Comparison of ENCODE assay signal across 1 cellular context in the genomic region with DNA sequence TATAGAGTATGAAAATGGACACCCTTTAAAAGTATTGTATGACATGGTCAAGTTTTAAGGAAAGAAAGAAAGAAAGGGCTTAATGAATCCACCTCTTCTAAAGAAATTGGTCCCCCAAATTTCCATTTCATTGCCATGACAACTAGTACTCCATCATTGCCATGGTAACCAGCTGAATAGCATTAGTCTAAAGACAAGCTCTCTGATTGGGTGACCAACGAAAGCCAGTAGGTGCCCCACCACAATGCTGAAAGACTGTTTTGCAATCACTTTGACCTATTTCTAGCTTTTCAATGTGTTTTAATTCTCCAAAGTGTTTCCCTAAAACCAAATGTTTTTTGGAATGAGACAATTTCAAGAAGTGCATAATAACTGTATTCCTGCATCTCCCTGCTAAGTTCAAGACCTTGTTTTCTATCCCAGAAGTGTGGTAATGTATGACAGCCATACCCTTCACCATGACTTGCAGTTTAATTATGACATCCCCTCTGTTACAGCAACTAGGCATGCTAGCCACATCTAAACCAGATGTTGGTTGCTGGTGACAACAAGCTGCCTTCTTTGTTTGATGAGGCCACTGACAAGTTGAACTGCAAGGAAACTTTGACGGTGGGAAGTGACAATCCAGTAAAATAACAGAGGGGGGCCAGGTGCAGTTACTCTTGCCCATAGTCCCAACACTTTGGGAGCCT.
TF ChIP-seq lines count a peak whose summit lies in the region.

No MANE protein-coding gene starts in this region.

TF ChIP-seq in HepG2, 621 proteins besides CTCF, POLR2A, EP300 and RAD21 (continued from another document):
- TF ChIP-seq, protein P1, sequence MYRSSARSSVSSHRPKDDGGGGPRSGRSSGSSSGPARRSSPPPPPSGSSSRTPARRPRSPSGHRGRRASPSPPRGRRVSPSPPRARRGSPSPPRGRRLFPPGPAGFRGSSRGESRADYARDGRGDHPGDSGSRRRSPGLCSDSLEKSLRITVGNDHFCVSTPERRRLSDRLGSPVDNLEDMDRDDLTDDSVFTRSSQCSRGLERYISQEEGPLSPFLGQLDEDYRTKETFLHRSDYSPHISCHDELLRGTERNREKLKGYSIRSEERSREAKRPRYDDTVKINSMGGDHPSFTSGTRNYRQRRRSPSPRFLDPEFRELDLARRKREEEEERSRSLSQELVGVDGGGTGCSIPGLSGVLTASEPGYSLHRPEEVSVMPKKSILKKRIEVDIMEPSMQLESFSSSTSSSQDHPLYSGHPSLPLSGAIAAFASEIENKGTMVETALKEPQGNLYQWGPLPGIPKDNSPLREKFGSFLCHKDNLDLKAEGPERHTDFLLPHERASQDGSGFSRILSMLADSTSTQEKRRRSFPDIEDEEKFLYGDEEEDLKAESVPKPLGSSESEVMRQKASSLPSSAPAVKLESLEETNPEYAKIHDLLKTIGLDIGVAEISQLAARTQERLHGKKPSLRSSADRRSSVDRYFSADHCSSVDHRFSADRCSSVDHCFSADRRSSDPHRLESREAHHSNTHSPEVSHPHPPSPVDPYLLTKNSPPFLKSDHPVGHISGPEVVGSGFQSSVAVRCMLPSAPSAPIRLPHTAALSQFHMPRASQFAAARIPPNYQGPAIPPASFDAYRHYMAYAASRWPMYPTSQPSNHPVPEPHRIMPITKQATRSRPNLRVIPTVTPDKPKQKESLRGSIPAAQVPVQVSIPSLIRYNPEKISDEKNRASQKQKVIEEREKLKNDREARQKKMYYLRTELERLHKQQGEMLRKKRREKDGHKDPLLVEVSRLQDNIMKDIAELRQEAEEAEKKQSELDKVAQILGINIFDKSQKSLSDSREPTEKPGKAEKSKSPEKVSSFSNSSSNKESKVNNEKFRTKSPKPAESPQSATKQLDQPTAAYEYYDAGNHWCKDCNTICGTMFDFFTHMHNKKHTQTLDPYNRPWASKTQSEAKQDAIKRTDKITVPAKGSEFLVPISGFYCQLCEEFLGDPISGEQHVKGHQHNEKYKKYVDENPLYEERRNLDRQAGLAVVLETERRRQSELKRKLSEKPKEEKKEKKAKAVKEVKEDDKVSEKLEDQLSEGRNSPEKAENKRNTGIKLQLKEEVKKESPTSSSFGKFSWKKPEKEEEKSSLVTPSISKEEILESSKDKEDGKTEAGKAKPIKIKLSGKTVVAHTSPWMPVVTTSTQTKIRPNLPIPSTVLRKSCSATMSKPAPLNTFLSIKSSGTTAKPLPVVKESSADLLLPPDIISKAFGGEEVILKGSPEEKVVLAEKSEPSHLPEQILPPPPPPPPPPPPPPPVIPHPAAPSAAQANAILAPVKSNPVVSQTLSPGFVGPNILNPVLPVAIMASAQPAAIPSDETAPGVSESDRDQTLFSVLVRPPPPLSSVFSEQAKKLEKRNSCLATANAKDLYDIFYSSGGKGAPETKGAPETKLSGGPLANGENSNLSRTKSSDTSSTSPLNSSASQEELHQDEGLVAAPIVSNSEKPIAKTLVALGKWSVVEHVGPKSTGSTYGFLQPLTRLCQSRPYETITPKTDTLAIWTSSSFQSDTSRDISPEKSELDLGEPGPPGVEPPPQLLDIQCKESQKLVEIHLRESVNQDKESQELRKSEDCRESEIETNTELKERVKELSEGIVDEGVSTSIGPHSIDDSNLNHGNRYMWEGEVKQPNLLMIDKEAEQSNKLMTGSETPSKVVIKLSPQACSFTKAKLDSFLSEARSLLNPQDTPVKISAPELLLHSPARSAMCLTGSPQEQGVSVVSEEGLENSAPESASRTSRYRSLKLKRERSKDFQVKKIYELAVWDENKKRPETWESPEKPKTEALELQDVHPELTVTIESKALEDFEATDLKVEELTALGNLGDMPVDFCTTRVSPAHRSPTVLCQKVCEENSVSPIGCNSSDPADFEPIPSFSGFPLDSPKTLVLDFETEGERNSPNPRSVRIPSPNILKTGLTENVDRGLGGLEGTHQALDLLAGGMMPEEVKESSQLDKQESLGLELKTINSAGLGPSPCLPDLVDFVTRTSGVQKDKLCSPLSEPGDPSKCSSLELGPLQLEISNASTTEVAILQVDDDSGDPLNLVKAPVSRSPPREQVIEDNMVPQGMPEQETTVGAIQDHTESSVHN (CRISPR knock-in tag; IDR thresholded peaks at IDR 0.05): no peak
- TF ChIP-seq CAMTA2 (CRISPR knock-in tag; IDR thresholded peaks at IDR 0.05; ENCODE audit: borderline replicate concordance) (no peak), FOSL2 (CRISPR knock-in tag; IDR thresholded peaks at IDR 0.05) (no peak), GATAD2A (CRISPR knock-in tag; IDR thresholded peaks at IDR 0.05) (no peak), ATF7 (IDR thresholded peaks at IDR 0.05) (no peak), ATF7 (CRISPR knock-in tag; IDR thresholded peaks at IDR 0.05) (no peak), ZNF296 (CRISPR knock-in tag; conservative IDR thresholded peaks at IDR 0.05) (no peak), FOXJ3 (CRISPR knock-in tag; IDR thresholded peaks at IDR 0.05; ENCODE audit: borderline replicate concordance) (no peak), KLF9 (CRISPR knock-in tag; IDR thresholded peaks at IDR 0.05; ENCODE audit: low read depth) (no peak), MTA3 (CRISPR knock-in tag; IDR thresholded peaks at IDR 0.05) (no peak), U2AF2 (IDR thresholded peaks at IDR 0.05; ENCODE audit: low read depth, low read length) (no peak), RFX1 (IDR thresholded peaks at IDR 0.05) (peak; percentile 39; the same call in 1 of the 2 replicates), NBN (conservative IDR thresholded peaks at IDR 0.05) (no peak), LCORL (IDR thresholded peaks at IDR 0.05) (no peak), LCORL (CRISPR knock-in tag; IDR thresholded peaks at IDR 0.05) (no peak), JUN (CRISPR knock-in tag; IDR thresholded peaks at IDR 0.05) (no peak), KMT2B (CRISPR knock-in tag; IDR thresholded peaks at IDR 0.05) (no peak)
- TF ChIP-seq, protein P2, sequence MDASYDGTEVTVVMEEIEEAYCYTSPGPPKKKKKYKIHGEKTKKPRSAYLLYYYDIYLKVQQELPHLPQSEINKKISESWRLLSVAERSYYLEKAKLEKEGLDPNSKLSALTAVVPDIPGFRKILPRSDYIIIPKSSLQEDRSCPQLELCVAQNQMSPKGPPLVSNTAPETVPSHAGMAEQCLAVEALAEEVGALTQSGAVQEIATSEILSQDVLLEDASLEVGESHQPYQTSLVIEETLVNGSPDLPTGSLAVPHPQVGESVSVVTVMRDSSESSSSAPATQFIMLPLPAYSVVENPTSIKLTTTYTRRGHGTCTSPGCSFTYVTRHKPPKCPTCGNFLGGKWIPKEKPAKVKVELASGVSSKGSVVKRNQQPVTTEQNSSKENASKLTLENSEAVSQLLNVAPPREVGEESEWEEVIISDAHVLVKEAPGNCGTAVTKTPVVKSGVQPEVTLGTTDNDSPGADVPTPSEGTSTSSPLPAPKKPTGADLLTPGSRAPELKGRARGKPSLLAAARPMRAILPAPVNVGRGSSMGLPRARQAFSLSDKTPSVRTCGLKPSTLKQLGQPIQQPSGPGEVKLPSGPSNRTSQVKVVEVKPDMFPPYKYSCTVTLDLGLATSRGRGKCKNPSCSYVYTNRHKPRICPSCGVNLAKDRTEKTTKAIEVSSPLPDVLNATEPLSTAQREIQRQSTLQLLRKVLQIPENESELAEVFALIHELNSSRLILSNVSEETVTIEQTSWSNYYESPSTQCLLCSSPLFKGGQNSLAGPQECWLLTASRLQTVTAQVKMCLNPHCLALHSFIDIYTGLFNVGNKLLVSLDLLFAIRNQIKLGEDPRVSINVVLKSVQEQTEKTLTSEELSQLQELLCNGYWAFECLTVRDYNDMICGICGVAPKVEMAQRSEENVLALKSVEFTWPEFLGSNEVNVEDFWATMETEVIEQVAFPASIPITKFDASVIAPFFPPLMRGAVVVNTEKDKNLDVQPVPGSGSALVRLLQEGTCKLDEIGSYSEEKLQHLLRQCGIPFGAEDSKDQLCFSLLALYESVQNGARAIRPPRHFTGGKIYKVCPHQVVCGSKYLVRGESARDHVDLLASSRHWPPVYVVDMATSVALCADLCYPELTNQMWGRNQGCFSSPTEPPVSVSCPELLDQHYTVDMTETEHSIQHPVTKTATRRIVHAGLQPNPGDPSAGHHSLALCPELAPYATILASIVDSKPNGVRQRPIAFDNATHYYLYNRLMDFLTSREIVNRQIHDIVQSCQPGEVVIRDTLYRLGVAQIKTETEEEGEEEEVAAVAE (CRISPR knock-in tag; IDR thresholded peaks at IDR 0.05; ENCODE audit: borderline replicate concordance): 0 out of 2 replicates have a peak, but pooled peaks have one; percentile 43
- TF ChIP-seq, protein P3, sequence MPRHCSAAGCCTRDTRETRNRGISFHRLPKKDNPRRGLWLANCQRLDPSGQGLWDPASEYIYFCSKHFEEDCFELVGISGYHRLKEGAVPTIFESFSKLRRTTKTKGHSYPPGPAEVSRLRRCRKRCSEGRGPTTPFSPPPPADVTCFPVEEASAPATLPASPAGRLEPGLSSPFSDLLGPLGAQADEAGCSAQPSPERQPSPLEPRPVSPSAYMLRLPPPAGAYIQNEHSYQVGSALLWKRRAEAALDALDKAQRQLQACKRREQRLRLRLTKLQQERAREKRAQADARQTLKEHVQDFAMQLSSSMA (CRISPR knock-in tag; IDR thresholded peaks at IDR 0.05): no peak
- TF ChIP-seq, protein P4, sequence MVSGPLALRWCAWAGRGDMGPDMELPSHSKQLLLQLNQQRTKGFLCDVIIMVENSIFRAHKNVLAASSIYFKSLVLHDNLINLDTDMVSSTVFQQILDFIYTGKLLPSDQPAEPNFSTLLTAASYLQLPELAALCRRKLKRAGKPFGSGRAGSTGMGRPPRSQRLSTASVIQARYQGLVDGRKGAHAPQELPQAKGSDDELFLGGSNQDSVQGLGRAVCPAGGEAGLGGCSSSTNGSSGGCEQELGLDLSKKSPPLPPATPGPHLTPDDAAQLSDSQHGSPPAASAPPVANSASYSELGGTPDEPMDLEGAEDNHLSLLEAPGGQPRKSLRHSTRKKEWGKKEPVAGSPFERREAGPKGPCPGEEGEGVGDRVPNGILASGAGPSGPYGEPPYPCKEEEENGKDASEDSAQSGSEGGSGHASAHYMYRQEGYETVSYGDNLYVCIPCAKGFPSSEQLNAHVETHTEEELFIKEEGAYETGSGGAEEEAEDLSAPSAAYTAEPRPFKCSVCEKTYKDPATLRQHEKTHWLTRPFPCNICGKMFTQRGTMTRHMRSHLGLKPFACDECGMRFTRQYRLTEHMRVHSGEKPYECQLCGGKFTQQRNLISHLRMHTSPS (CRISPR knock-in tag; IDR thresholded peaks at IDR 0.05; ENCODE audit: low read depth): no peak
- TF ChIP-seq, protein P5, sequence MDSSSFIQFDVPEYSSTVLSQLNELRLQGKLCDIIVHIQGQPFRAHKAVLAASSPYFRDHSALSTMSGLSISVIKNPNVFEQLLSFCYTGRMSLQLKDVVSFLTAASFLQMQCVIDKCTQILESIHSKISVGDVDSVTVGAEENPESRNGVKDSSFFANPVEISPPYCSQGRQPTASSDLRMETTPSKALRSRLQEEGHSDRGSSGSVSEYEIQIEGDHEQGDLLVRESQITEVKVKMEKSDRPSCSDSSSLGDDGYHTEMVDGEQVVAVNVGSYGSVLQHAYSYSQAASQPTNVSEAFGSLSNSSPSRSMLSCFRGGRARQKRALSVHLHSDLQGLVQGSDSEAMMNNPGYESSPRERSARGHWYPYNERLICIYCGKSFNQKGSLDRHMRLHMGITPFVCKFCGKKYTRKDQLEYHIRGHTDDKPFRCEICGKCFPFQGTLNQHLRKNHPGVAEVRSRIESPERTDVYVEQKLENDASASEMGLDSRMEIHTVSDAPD (CRISPR knock-in tag; IDR thresholded peaks at IDR 0.05): no peak
- TF ChIP-seq, protein P6, sequence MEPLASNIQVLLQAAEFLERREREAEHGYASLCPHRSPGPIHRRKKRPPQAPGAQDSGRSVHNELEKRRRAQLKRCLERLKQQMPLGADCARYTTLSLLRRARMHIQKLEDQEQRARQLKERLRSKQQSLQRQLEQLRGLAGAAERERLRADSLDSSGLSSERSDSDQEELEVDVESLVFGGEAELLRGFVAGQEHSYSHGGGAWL (CRISPR knock-in tag; IDR thresholded peaks at IDR 0.05): no peak
